8 cellular contexts compared by ENCODE assay signal in the genomic region with DNA sequence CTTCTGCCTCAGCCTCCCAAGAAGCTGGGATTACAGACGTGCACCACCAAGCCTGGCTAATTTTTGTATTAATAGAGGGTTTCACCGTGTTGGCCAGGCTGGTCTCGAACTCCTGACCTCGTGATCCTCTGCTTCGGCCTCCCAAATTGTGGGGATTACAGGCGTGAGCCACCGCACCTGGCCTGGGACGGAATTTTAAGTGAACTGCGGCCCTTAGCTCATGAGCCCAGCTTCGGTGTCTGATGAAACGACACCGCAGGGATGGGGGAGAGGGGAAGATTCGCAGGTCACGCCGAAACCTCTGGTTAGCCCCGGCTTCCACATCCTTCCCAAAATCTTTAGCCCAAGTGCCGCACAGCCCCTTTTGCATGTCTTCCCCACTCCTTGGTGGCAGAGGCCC. TPM values are rescaled to one million over a fixed set of nuclear protein-coding genes. Genes with fewer than 3 reads are reported as not detected.
"Had no signal": no experiment of that assay in that cellular context is flagged by ENCODE, and none has a peak within 500 bp of the region (broad histone marks: within the 10 kb centered on the region; RNA-seq: fewer than 3 reads in every experiment).

No MANE protein-coding gene starts in this region.

- H3K4me3 ChIP-seq: K562 had no signal

- DNase-seq: IMR-90, KBM-7 had no signal

- H3K27ac ChIP-seq: HL-60 had no signal

- ATAC-seq: HepG2, K562 had no signal

RNA-seq across cellular contexts. Expression of a gene that starts 39.1 kb away (rescaled TPM):
- total RNA-seq: HT1080 had no signal

RNA-seq across cellular contexts. Expression of a gene that starts 45.6 kb away (rescaled TPM):
- total RNA-seq: HepG2, HT-29, HT1080, IMR-90, K562 had no signal
- polyA plus RNA-seq: HepG2, IgD-negative memory B cell, IMR-90, K562 had no signal

RNA-seq across cellular contexts. Expression of a gene that starts 56.9 kb away (rescaled TPM):
- total RNA-seq: HepG2, HT-29, HT1080, IMR-90, K562 had no signal
- polyA plus RNA-seq: HepG2, IgD-negative memory B cell, IMR-90, K562 had no signal
